Comparison of ENCODE assay signal across 8 cellular contexts in genomic region chr1:45687014-45687752, GRCh38. TPM values are rescaled to one million over a fixed set of nuclear protein-coding genes. Genes with fewer than 3 reads are reported as not detected.
DNase-seq lines count a peak whose midpoint lies in the region; ATAC-seq and TF ChIP-seq lines count a peak whose summit lies in the region.

No MANE protein-coding gene starts in this region.

- H3K27me3 ChIP-seq in mucosa of stomach (ENCODE audit: control insufficient read depth, insufficient read depth, low read length): no peaks in the 10 kb centered on the region

- peak overlapping the region; percentile 85 for H3K4me3 ChIP-seq in mucosa of stomach (ENCODE audit: low read length)

- peak; percentile 85 for ATAC-seq in GM21737 (IDR thresholded peaks at IDR 0.05; ENCODE audit: unreplicated experiment)
- ATAC-seq in esophagus mucosa: peak; percentile 96

- H3K9me3 ChIP-seq in mucosa of stomach (ENCODE audit: control insufficient read depth, low read length): no peaks in the 10 kb centered on the region

- peaks cover 5% of the 10 kb centered on the region for H3K4me1 ChIP-seq in mucosa of stomach (ENCODE audit: control insufficient read depth, insufficient read depth, low read length)

- no peaks in the 10 kb centered on the region for H3K36me3 ChIP-seq in mucosa of stomach (ENCODE audit: control insufficient read depth, insufficient read depth, low read length)

- DNase-seq in DMS79 (lab: John Stamatoyannopoulos, UW) (peak; percentile 98), KG1 (lab: John Stamatoyannopoulos, UW) (peak; percentile 91)
- peak; percentile 96 to 97 for DNase-seq in activated T-cell treated with anti-CD3 and anti-CD28 coated beads, Interleukin-2, amount 50 U/mL, for 48 hours
- peak; percentile 89 to 91 for DNase-seq in stimulated activated CD8-positive, alpha-beta memory T cell treated with anti-CD3 and anti-CD28 coated beads, Interleukin-7, amount 100 ng/mL, for 1 hour (ENCODE audit: low read depth in 2 of 2)

- H3K9ac ChIP-seq in mucosa of stomach (ENCODE audit: low read length): peak overlapping the region; percentile 94

TF ChIP-seq in PFSK-1, 5 proteins besides CTCF, POLR2A, EP300 and RAD21:
- TF ChIP-seq TAF1 (IDR thresholded peaks at IDR 0.05; ENCODE audit: borderline replicate concordance, insufficient read depth, low read length) (no peak), POLR2AphosphoS5 (IDR thresholded peaks at IDR 0.05; ENCODE audit: low read depth, low read length) (peak; percentile 86; the same call in 1 of the 2 replicates), REST (IDR thresholded peaks at IDR 0.05; ENCODE audit: insufficient read depth in 1 of 2, low read depth in 2 of 2, low read length in 2 of 2) (no peak), FOXP2 (optimal IDR thresholded peaks at IDR 0.05; ENCODE audit: borderline replicate concordance, extremely low read depth, extremely low read length, insufficient read depth) (peak; percentile 89), SIN3A (IDR thresholded peaks at IDR 0.05; ENCODE audit: borderline replicate concordance, insufficient read depth, low read length) (no peak)

RNA-seq across cellular contexts. Expression of gene TMEM69, which starts 0.8 kb away (rescaled TPM):
- 16.1 TPM for polyA plus RNA-seq in PFSK-1 (2012; ENCODE audit: insufficient read length, low read depth)
- 22.6 TPM for total RNA-seq in esophagus mucosa

RNA-seq across cellular contexts. Expression of gene GPBP1L1, which starts 0.8 kb away (rescaled TPM):
- polyA plus RNA-seq in PFSK-1 (2012; ENCODE audit: insufficient read length, low read depth): 21.6 TPM
- 95.3 TPM for total RNA-seq in esophagus mucosa

Comparison
In these comparisons a context has a peak if more than half of its experiments do, and no peak if none do; other contexts are left out.
1. Peak in every context shown above with its lines: DNase-seq, ATAC-seq and H3K4me3 ChIP-seq.